In the genomic region with DNA sequence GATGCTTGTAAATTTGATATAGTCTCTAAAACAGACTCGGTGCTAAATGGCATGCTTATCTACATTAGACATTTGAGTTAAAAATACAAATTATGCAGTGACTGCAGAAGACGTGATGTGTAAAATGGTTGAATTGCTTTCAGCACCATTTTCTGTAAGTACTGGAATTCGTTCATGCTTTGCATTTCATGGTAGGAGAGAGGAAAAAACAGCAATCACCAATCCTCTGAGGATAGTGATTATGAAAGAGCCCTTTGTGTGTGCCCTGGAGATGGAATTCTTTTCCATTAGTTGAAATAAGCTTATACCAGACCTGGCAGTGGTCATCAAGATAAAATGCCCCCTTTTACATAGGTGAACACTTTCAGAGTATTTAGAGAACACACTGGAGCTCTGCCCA, we compare ENCODE assay signal across 21 cellular contexts. TPM values are rescaled to one million over a fixed set of nuclear protein-coding genes. Genes with fewer than 3 reads are reported as not detected.
DNase-seq lines count a peak whose midpoint lies in the region; ATAC-seq, FAIRE-seq and TF ChIP-seq lines count a peak whose summit lies in the region.
"Had no signal": no experiment of that assay in that cellular context is flagged by ENCODE, and none has a peak within 500 bp of the region (broad histone marks: within the 10 kb centered on the region; RNA-seq: fewer than 3 reads in every experiment).

No MANE protein-coding gene starts in this region.

- peak overlapping the region; percentile 22 for H3K27ac ChIP-seq in iPS-20b (ENCODE audit: low read length)
- H3K27ac ChIP-seq: esophagus muscularis mucosa, pancreas, PC-9, SK-N-MC had no signal

- TF ChIP-seq CTCF in natural killer cell (IDR thresholded peaks at IDR 0.05) (no peak), mesothelial cell of epicardium (IDR thresholded peaks at IDR 0.05; ENCODE audit: unreplicated experiment) (no peak)

- peak overlapping the region; percentile 83; the same call in 1 of the 2 replicates for H3K9ac ChIP-seq in iPS-20b (ENCODE audit: low read depth, low read length)

- FAIRE-seq in GM19239 (lab: Jason Lieb, UNC) = no peak
- FAIRE-seq: HTR-8/SVneo, pancreas had no signal

- H3K27me3 Mint-ChIP-seq in natural killer cell (ENCODE audit: low read depth in 2 of 2) (peaks cover 36 to 55% of the 10 kb centered on the region in 2 donors), mesothelial cell of epicardium (ENCODE audit: low read depth) (peaks cover 60% of the 10 kb centered on the region)
- peaks cover 37 to 55% of the 10 kb centered on the region in 2 donors for H3K27me3 Mint-ChIP-seq in natural killer cell treated with Interleukin-12 subunit alpha and Interleukin-12 subunit beta and Interleukin-15 and Interleukin-18, amount 100 ng/mL, for 72 hours
- peaks cover 53 to 57% of the 10 kb centered on the region in 2 donors for H3K27me3 Mint-ChIP-seq in effector memory CD8-positive, alpha-beta T cell

- H3K27ac Mint-ChIP-seq in natural killer cell (no peak overlapping the region), mesothelial cell of epicardium (no peak overlapping the region)
- no peak overlapping the region for H3K27ac Mint-ChIP-seq in natural killer cell treated with Interleukin-12 subunit alpha and Interleukin-12 subunit beta and Interleukin-15 and Interleukin-18, amount 100 ng/mL, for 72 hours
- no peak overlapping the region for H3K27ac Mint-ChIP-seq in effector memory CD8-positive, alpha-beta T cell
- H3K27ac Mint-ChIP-seq: activated CD4-positive, alpha-beta T cell treated with anti-CD3 and anti-CD28 coated beads, Interleukin-2, amount 10 ng/mL, durations not matched to agents 24 days and 14 days; CD4-positive, alpha-beta T cell; dendritic cell treated with granulocyte-macrophage colony-stimulating factor and Interleukin-4, amounts not matched to agents 40 ng/mL and 50 ng/mL, for 4 days had no signal

- DNase-seq in natural killer cell = no peak
- no peak for DNase-seq in natural killer cell treated with Interleukin-12 subunit alpha and Interleukin-12 subunit beta and Interleukin-15 and Interleukin-18, amount 100 ng/mL, for 72 hours (ENCODE audit: low spot score)
- DNase-seq in astrocyte of the hippocampus (ENCODE audit: low read depth, low spot score) = peak; percentile 33
- DNase-seq in GM19239 (ENCODE audit: insufficient read length, low spot score) = no peak
- DNase-seq in NCI-H748 treated with DMSO at 0.1 percent for 48 hours (lab: John Stamatoyannopoulos, UW) = no peak
- no peak for DNase-seq in effector memory CD8-positive, alpha-beta T cell
- DNase-seq in mesothelial cell of epicardium (ENCODE audit: low spot score in 2 of 2, unreplicated experiment in 2 of 2) = no peak
- DNase-seq: activated CD4-positive, alpha-beta T cell treated with anti-CD3 and anti-CD28 coated beads, Interleukin-2, amount 10 ng/mL, durations not matched to agents 24 days and 14 days; activated CD8-positive, alpha-beta memory T cell treated with anti-CD3 and anti-CD28 coated beads, Interleukin-2, amount 50 U/mL, for 48 hours; activated naive CD4-positive, alpha-beta T cell treated with Interleukin-2 at 50 U/mL for 16 hours; CD4-positive, alpha-beta T cell; NCI-H187; NCI-H510A treated with DMSO at 0.1 percent for 48 hours; pancreas; PC-9 had no signal

- H3K4me1 ChIP-seq in iPS-20b (ENCODE audit: insufficient read depth, low read length) = peaks cover 32% of the 10 kb centered on the region; the same call in 1 of the 2 replicates
- H3K4me1 ChIP-seq: pancreas had no signal

- H3K36me3 ChIP-seq in iPS-20b (ENCODE audit: insufficient read depth, low read depth, low read length) = peaks cover 19% of the 10 kb centered on the region; the same call in 1 of the 2 replicates
- H3K36me3 ChIP-seq: esophagus muscularis mucosa, pancreas had no signal

- peak overlapping the region; percentile 86 for H3K4me3 ChIP-seq in iPS-20b (ENCODE audit: low read length)
- H3K4me3 ChIP-seq: PC-9, SK-N-MC had no signal

- intact Hi-C loops in natural killer cell (cut with micrococcal nuclease) = no loop called here

- H3K36me3 Mint-ChIP-seq in natural killer cell (no peaks in the 10 kb centered on the region), mesothelial cell of epicardium (no peaks in the 10 kb centered on the region)
- H3K36me3 Mint-ChIP-seq in natural killer cell treated with Interleukin-12 subunit alpha and Interleukin-12 subunit beta and Interleukin-15 and Interleukin-18, amount 100 ng/mL, for 72 hours = no peaks in the 10 kb centered on the region
- H3K36me3 Mint-ChIP-seq in effector memory CD8-positive, alpha-beta T cell (ENCODE audit: insufficient read depth) = no peaks in the 10 kb centered on the region

- ATAC-seq in natural killer cell = no peak
- ATAC-seq in natural killer cell treated with Interleukin-12 subunit alpha and Interleukin-12 subunit beta and Interleukin-15 and Interleukin-18, amount 100 ng/mL, for 72 hours = no peak
- no peak for ATAC-seq in effector memory CD8-positive, alpha-beta T cell (replicated peaks)

- H3K4me3 Mint-ChIP-seq in natural killer cell (peak overlapping the region; percentile 13), mesothelial cell of epicardium (no peak overlapping the region)
- H3K4me3 Mint-ChIP-seq in natural killer cell treated with Interleukin-12 subunit alpha and Interleukin-12 subunit beta and Interleukin-15 and Interleukin-18, amount 100 ng/mL, for 72 hours = no peak overlapping the region
- peak overlapping the region in 1 of 2 donors; percentile 20 for H3K4me3 Mint-ChIP-seq in effector memory CD8-positive, alpha-beta T cell
- H3K4me3 Mint-ChIP-seq: activated CD4-positive, alpha-beta T cell treated with anti-CD3 and anti-CD28 coated beads, Interleukin-2, amount 10 ng/mL, durations not matched to agents 24 days and 14 days; CD4-positive, alpha-beta T cell had no signal

- H3K27me3 ChIP-seq in iPS-20b (ENCODE audit: insufficient read depth, low read length) = peaks cover 22% of the 10 kb centered on the region

- no peaks in the 10 kb centered on the region for H3K9me3 ChIP-seq in iPS-20b (ENCODE audit: insufficient read depth, low read depth, low read length)
- H3K9me3 ChIP-seq: esophagus muscularis mucosa, pancreas had no signal

- H3K9me3 Mint-ChIP-seq in natural killer cell (no peaks in the 10 kb centered on the region), mesothelial cell of epicardium (peaks cover 5% of the 10 kb centered on the region)
- no peaks in the 10 kb centered on the region for H3K9me3 Mint-ChIP-seq in natural killer cell treated with Interleukin-12 subunit alpha and Interleukin-12 subunit beta and Interleukin-15 and Interleukin-18, amount 100 ng/mL, for 72 hours
- no peaks in the 10 kb centered on the region for H3K9me3 Mint-ChIP-seq in effector memory CD8-positive, alpha-beta T cell
- H3K9me3 Mint-ChIP-seq: activated CD4-positive, alpha-beta T cell treated with anti-CD3 and anti-CD28 coated beads, Interleukin-2, amount 10 ng/mL, durations not matched to agents 24 days and 14 days; dendritic cell treated with granulocyte-macrophage colony-stimulating factor and Interleukin-4, amounts not matched to agents 40 ng/mL and 50 ng/mL, for 4 days had no signal

- H3K4me1 Mint-ChIP-seq in natural killer cell (peaks cover 0 to 5% of the 10 kb centered on the region in 2 donors), mesothelial cell of epicardium (peaks cover 11% of the 10 kb centered on the region)
- H3K4me1 Mint-ChIP-seq in natural killer cell treated with Interleukin-12 subunit alpha and Interleukin-12 subunit beta and Interleukin-15 and Interleukin-18, amount 100 ng/mL, for 72 hours (ENCODE audit: low read depth in 2 of 2) = peaks cover 0 to 2% of the 10 kb centered on the region in 2 donors
- peaks cover 2 to 3% of the 10 kb centered on the region in 2 donors for H3K4me1 Mint-ChIP-seq in effector memory CD8-positive, alpha-beta T cell (ENCODE audit: low read depth in 2 of 2)

RNA-seq across cellular contexts. Expression of gene CNMD, which starts 1.7 kb away (rescaled TPM):
- total RNA-seq in natural killer cell (not detected), mesothelial cell of epicardium (0.24 to 0.78 TPM (median 0.41 TPM) in 3 replicates)
- total RNA-seq in natural killer cell treated with Interleukin-12 subunit alpha and Interleukin-12 subunit beta and Interleukin-15 and Interleukin-18, amount 100 ng/mL, for 72 hours = not detected
- total RNA-seq: activated CD4-positive, alpha-beta T cell treated with anti-CD3 and anti-CD28 coated beads, Interleukin-2, amount 10 ng/mL, durations not matched to agents 24 days and 14 days; CD4-positive, alpha-beta T cell; esophagus muscularis mucosa; M059J; PC-9 had no signal
